ENCODE assay signal across 8 cellular contexts in genomic region chr14:102524451-102525212, GRCh38.
DNase-seq lines count a peak whose midpoint lies in the region; ATAC-seq and TF ChIP-seq lines count a peak whose summit lies in the region.

No MANE protein-coding gene starts in this region.

- H3K4me3 ChIP-seq in choroid plexus epithelial cell (ENCODE audit: low read depth, low read length): peak overlapping the region; percentile 84

- TF ChIP-seq CTCF in choroid plexus epithelial cell (conservative IDR thresholded peaks at IDR 0.05; ENCODE audit: low read depth, low read length): peak; percentile 95

- ATAC-seq in GM19035 (IDR thresholded peaks at IDR 0.05; ENCODE audit: unreplicated experiment) (peak; percentile 98), HG03354 (IDR thresholded peaks at IDR 0.05; ENCODE audit: poor library complexity, severe bottlenecking, unreplicated experiment) (peak; percentile 98)

- DNase-seq in AML-193 (lab: John Stamatoyannopoulos, UW) (peak; percentile 95), NCI-H446 treated with DMSO at 0.1 percent for 48 hours (lab: John Stamatoyannopoulos, UW) (peak; percentile 99), choroid plexus epithelial cell (ENCODE audit: low read depth) (peak; percentile 99), kidney tubule cell (ENCODE audit: low spot score) (peak; percentile 99)
- peak; percentile 82 for DNase-seq in activated CD4-positive, alpha-beta T cell treated with anti-CD3 and anti-CD28 coated beads for 1 hour
- peak; percentile 90 to 95 (median 92) for DNase-seq in stimulated activated CD4-positive, alpha-beta T cell treated with anti-CD3 and anti-CD28 coated beads, Interleukin-1b, Interleukin-23, amount 100 ng/mL, for 24 hours (ENCODE audit: low read depth in 4 of 4, low spot score in 1 of 4)

Comparison
In these comparisons a context has a peak if more than half of its experiments do, and no peak if none do; other contexts are left out.
1. Peak in every context shown above with its lines: DNase-seq, ATAC-seq and H3K4me3 ChIP-seq.